9 cellular contexts compared by ENCODE assay signal in the genomic region with DNA sequence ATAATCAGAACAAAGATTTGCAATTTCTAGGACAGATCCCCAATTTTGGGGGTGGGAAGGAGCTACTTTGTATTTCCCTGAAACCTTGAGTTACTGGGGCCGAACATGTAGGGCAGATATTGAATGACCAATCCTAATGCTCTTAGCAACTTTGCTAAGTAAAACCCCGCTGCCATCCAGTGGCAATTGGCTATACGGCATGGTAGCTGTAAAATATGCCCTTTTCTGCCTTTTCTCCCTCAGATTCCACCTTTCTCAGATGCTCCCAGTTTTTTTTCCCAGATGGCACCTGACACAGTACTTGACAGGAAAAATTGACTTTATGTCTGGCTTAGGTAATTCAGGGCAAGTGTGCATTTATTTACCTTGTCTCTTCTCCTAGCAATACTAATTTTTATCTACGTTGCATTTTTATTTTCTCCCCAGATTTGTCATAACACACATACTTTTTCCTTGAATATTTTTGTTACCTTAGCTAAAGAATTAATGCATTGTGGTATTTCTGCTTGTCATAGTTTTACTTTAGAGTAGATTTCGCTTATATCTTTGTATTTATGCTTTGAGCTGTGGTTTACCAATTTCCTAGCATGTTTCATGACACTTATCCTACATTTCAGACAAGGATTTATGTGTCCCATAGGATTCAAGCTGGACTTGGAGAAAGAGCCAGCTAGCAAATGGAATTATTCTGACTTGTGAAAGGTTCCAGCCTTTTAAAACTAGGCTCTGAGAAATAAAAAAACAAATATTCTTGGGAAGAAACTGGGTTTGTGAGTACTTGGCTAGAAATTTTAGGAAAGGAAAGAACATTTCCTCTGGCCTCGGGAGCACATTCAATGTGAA. TPM values are rescaled to one million over a fixed set of nuclear protein-coding genes. Genes with fewer than 3 reads are reported as not detected.
DNase-seq lines count a peak whose midpoint lies in the region; ATAC-seq and TF ChIP-seq lines count a peak whose summit lies in the region.
"Had no signal": no experiment of that assay in that cellular context is flagged by ENCODE, and none has a peak within 500 bp of the region (broad histone marks: within the 10 kb centered on the region; RNA-seq: fewer than 3 reads in every experiment).

No MANE protein-coding gene starts in this region.

- H3K27me3 ChIP-seq in thoracic aorta (replicated peaks; ENCODE audit: insufficient read depth) = no peaks in the 10 kb centered on the region
- H3K27me3 ChIP-seq: BLaER1 treated with 17β-estradiol and CSF1 and Interleukin-3, amounts not matched to agents 10 nM and 100 nM had no signal

- peak; percentile 66 for ATAC-seq in esophagus mucosa
- ATAC-seq in thoracic aorta (ENCODE audit: insufficient number of reproducible peaks, low FRiP score, low read depth) = peak; percentile 72

- DNase-seq in NCI-H1105 treated with DMSO at 0.1 percent for 48 hours (lab: John Stamatoyannopoulos, UW) = peak; percentile 33
- DNase-seq in NCI-H1105 (lab: John Stamatoyannopoulos, UW) = no peak
- DNase-seq in HFF-Myc (ENCODE audit: extremely low read depth, low read depth) = peak; percentile 60
- peak; percentile 55 for DNase-seq in NCI-H2107 treated with DMSO at 0.1 percent for 48 hours (lab: John Stamatoyannopoulos, UW; ENCODE audit: unreplicated experiment)
- peak; percentile 45 to 47 for DNase-seq in activated CD4-positive, alpha-beta T cell treated with anti-CD3 and anti-CD28 coated beads, Interleukin-2, amount 50 U/mL, for 4 hours
- peak; percentile 67 for DNase-seq in myocyte (ENCODE audit: low read depth)
- no peak for DNase-seq in thoracic aorta (ENCODE audit: low spot score)

- TF ChIP-seq CTCF in HFF-Myc (IDR thresholded peaks at IDR 0.05; ENCODE audit: low read depth, low read length, missing control alignments) = peak; percentile 74
- peak; percentile 70 for TF ChIP-seq CTCF in thoracic aorta (IDR thresholded peaks at IDR 0.05)

- no peaks in the 10 kb centered on the region for H3K9me3 ChIP-seq in thoracic aorta
- H3K9me3 ChIP-seq: BLaER1 treated with 17β-estradiol and CSF1 and Interleukin-3, amounts not matched to agents 10 nM and 100 nM had no signal

- peaks cover 64 to 98% of the 10 kb centered on the region in 2 donors for H3K4me1 ChIP-seq in thoracic aorta (ENCODE audit: control insufficient read depth in 1 of 2, low read depth in 2 of 2)

- H3K36me3 ChIP-seq in thoracic aorta = no peaks in the 10 kb centered on the region

- H3K27ac ChIP-seq in thoracic aorta = peak overlapping the region; percentile 32 to 60

- H3K4me3 ChIP-seq in HFF-Myc (replicated peaks; ENCODE audit: low read depth, low read length) (no peak overlapping the region), thoracic aorta (peak overlapping the region; percentile 6)
- H3K4me3 ChIP-seq: BLaER1 treated with 17β-estradiol and CSF1 and Interleukin-3, amounts not matched to agents 10 nM and 100 nM had no signal

RNA-seq across cellular contexts. Expression of gene PIK3R1, which starts 37.3 kb away (rescaled TPM):
- total RNA-seq in esophagus mucosa = 26.9 TPM
- 13.8 and 27.1 TPM in 2 replicates for total RNA-seq in myocyte
- polyA plus RNA-seq in myocyte (2012) = 5.3 TPM
- total RNA-seq in thoracic aorta = 10 to 100 TPM; 81.8 to 91.5 TPM

Comparison
In these comparisons a context has a peak if more than half of its experiments do, and no peak if none do; other contexts are left out.
1. DNase-seq: peak in NCI-H1105 treated with DMSO at 0.1 percent for 48 hours (single experiment), HFF-Myc (single experiment), NCI-H2107 treated with DMSO at 0.1 percent for 48 hours (single experiment), activated CD4-positive, alpha-beta T cell treated with anti-CD3 and anti-CD28 coated beads, Interleukin-2, amount 50 U/mL, for 4 hours (2 of 2) and myocyte (single experiment); none in NCI-H1105 (single experiment) and thoracic aorta (single experiment).